Comparison of ENCODE assay signal across 8 cellular contexts in genomic region chr15:76905855-76906254, GRCh38. TPM values are rescaled to one million over a fixed set of nuclear protein-coding genes. Genes with fewer than 3 reads are reported as not detected.
DNase-seq lines count a peak whose midpoint lies in the region; ATAC-seq, FAIRE-seq and TF ChIP-seq lines count a peak whose summit lies in the region.

No MANE protein-coding gene starts in this region.

- H3K4me3 ChIP-seq in AG04450 (ENCODE audit: low read depth, low read length) (peak overlapping the region; percentile 84), Karpas-422 (ENCODE audit: low read length) (peak overlapping the region; percentile 80; the same call in 1 of the 2 replicates)

- H3K36me3 ChIP-seq in Karpas-422 (ENCODE audit: insufficient read depth, low read length): no peaks in the 10 kb centered on the region

- FAIRE-seq in HTR-8/SVneo (lab: Jason Lieb, UNC): no peak

- H3K27me3 Mint-ChIP-seq in chondrocyte (ENCODE audit: low read depth): no peaks in the 10 kb centered on the region
- H3K27me3 Mint-ChIP-seq in naive thymus-derived CD8-positive, alpha-beta T cell: peaks cover 0 to 2% (median 0%) of the 10 kb centered on the region in 5 donors

- no peak overlapping the region for H3K27ac ChIP-seq in AG04450 (ENCODE audit: low read depth, low read length)
- no peak overlapping the region for H3K27ac ChIP-seq in Karpas-422 (ENCODE audit: low read length)

- no peaks in the 10 kb centered on the region; the same call in 1 of the 2 replicates for H3K9me3 ChIP-seq in AG04450 (ENCODE audit: control insufficient read depth, insufficient read depth, low read length)
- no peaks in the 10 kb centered on the region for H3K9me3 ChIP-seq in Karpas-422 (ENCODE audit: low read length)

- peaks cover 20% of the 10 kb centered on the region for H3K4me1 ChIP-seq in Karpas-422 (ENCODE audit: low read length)

- CTCF ChIA-PET in AG04450 (lab: Charles Lee): interaction anchor here (1.4 kb wide), 1 partner anchor 637 kb away, joined by 3 read pairs; no protein-coding TSS in a partner anchor

- no peak for DNase-seq in AG04450 (ENCODE audit: low read depth, low spot score)
- DNase-seq in Karpas-422: no peak
- no peak for DNase-seq in chondrocyte (ENCODE audit: low spot score)
- DNase-seq in naive thymus-derived CD8-positive, alpha-beta T cell: no peak
- no peak for DNase-seq in HTR-8/SVneo (ENCODE audit: insufficient read length, low spot score)

- H3K79me2 ChIP-seq in Karpas-422 (ENCODE audit: low read length): no peaks in the 10 kb centered on the region

- H2AFZ ChIP-seq in Karpas-422 (ENCODE audit: low read length): peak overlapping the region; percentile 97

- H3K36me3 Mint-ChIP-seq in chondrocyte (ENCODE audit: low read depth): no peaks in the 10 kb centered on the region
- H3K36me3 Mint-ChIP-seq in naive thymus-derived CD8-positive, alpha-beta T cell: no peaks in the 10 kb centered on the region

- no peak for TF ChIP-seq CTCF in AG04450 (IDR thresholded peaks at IDR 0.05; ENCODE audit: low read depth, low read length)
- no peak for TF ChIP-seq CTCF in chondrocyte (IDR thresholded peaks at IDR 0.05)

- ATAC-seq in naive thymus-derived CD8-positive, alpha-beta T cell: no peak
- ATAC-seq in HG03045 (IDR thresholded peaks at IDR 0.05; ENCODE audit: unreplicated experiment) (no peak), HG03460 (IDR thresholded peaks at IDR 0.05; ENCODE audit: unreplicated experiment) (no peak), HG02840 (IDR thresholded peaks at IDR 0.05; ENCODE audit: low FRiP score, unreplicated experiment) (no peak)

- H3K4me1 Mint-ChIP-seq in chondrocyte (ENCODE audit: low read depth): peaks cover 27% of the 10 kb centered on the region
- H3K4me1 Mint-ChIP-seq in naive thymus-derived CD8-positive, alpha-beta T cell: peaks cover 7 to 37% (median 24%) of the 10 kb centered on the region in 4 donors

- POLR2A ChIA-PET in AG04450 (lab: Yijun Ruan, JAX): interaction anchor here (0.8 to 1.0 kb wide), 2 partner anchors 25 to 713 kb away, joined by 3 to 4 read pairs; partner anchors contain the start of gene RCN2
- POLR2A ChIA-PET in naive thymus-derived CD8-positive, alpha-beta T cell (lab: Charles Lee): interaction anchor here (0.7 to 6.8 kb wide), 8 partner anchors 22 to 165 kb away, joined by 3 to 49 read pairs (median 4); partner anchors contain the start of genes PSTPIP1, RCN2 and TSPAN3

- H3K9me3 Mint-ChIP-seq in chondrocyte (ENCODE audit: low read depth): no peaks in the 10 kb centered on the region
- no peaks in the 10 kb centered on the region for H3K9me3 Mint-ChIP-seq in naive thymus-derived CD8-positive, alpha-beta T cell

- no peak overlapping the region for H3K27ac Mint-ChIP-seq in chondrocyte (ENCODE audit: unreplicated experiment)
- peak overlapping the region; percentile 93 to 98 (median 96) for H3K27ac Mint-ChIP-seq in naive thymus-derived CD8-positive, alpha-beta T cell

- H3K4me3 Mint-ChIP-seq in chondrocyte (ENCODE audit: unreplicated experiment): peak overlapping the region; percentile 88
- H3K4me3 Mint-ChIP-seq in naive thymus-derived CD8-positive, alpha-beta T cell: peak overlapping the region; percentile 84 to 97 (median 92)

- no peaks in the 10 kb centered on the region for H4K20me1 ChIP-seq in Karpas-422 (ENCODE audit: insufficient read depth, low read depth, low read length)

- peak overlapping the region; percentile 82 for H3K4me2 ChIP-seq in Karpas-422 (ENCODE audit: low read depth, low read length, poor library complexity, severe bottlenecking)

- H3K9me2 ChIP-seq in Karpas-422 (replicated peaks; ENCODE audit: insufficient read depth, low read length): no peaks in the 10 kb centered on the region

- H3K27me3 ChIP-seq in AG04450 (ENCODE audit: control insufficient read depth, insufficient read depth, low read length) (no peaks in the 10 kb centered on the region), Karpas-422 (ENCODE audit: low read length) (no peaks in the 10 kb centered on the region)

- H3K9ac ChIP-seq in Karpas-422 (ENCODE audit: low read length): peak overlapping the region; percentile 75

RNA-seq across cellular contexts. Expression of gene SCAPER, which starts 0.7 kb away (rescaled TPM):
- 5.4 and 7.6 TPM in 2 replicates for polyA plus RNA-seq in AG04450 (2011; rRNA removed)
- 5.6 and 8.1 TPM in 2 replicates for polyA minus RNA-seq in AG04450 (2011; rRNA and poly(A)+ RNA removed)
- total RNA-seq in Karpas-422 (2014; rRNA removed; shearing (Covaris generic); ENCODE audit: low replicate concordance): 4.3 and 6.3 TPM in 2 replicates
- total RNA-seq in chondrocyte: 16.3 to 19.3 TPM (median 17.3 TPM) in 3 replicates
- total RNA-seq in naive thymus-derived CD8-positive, alpha-beta T cell: 10 to 100 TPM; 42.3 to 58.5 TPM
- 10 to 100 TPM; 12.3 to 17.7 (median 15.9) TPM for polyA plus RNA-seq in naive thymus-derived CD8-positive, alpha-beta T cell

RNA-seq across cellular contexts. Expression of gene RCN2, which starts 25.7 kb away (rescaled TPM):
- polyA plus RNA-seq in AG04450 (2011; rRNA removed): 77.8 and 123 TPM in 2 replicates
- polyA minus RNA-seq in AG04450 (2011; rRNA and poly(A)+ RNA removed): 13.0 and 29.6 TPM in 2 replicates
- 69.3 and 84.8 TPM in 2 replicates for total RNA-seq in Karpas-422 (2014; rRNA removed; shearing (Covaris generic); ENCODE audit: low replicate concordance)
- 70.4 to 99.2 TPM (median 72.1 TPM) in 3 replicates for total RNA-seq in chondrocyte
- total RNA-seq in naive thymus-derived CD8-positive, alpha-beta T cell: 10 to 100 TPM; 30.7 to 31.1 TPM
- 10 to 100 TPM; 40.3 to 46.5 (median 43.6) TPM for polyA plus RNA-seq in naive thymus-derived CD8-positive, alpha-beta T cell
